ENCODE assay signal across 28 cellular contexts in genomic region chr1:246160905-246161304, GRCh38.
DNase-seq lines count a peak whose midpoint lies in the region; FAIRE-seq and TF ChIP-seq lines count a peak whose summit lies in the region.
"Had no signal": no experiment of that assay in that cellular context is flagged by ENCODE, and none has a peak within 500 bp of the region (broad histone marks: within the 10 kb centered on the region; RNA-seq: fewer than 3 reads in every experiment).

No MANE protein-coding gene starts in this region.

- H3K27ac ChIP-seq in trophoblast cell (ENCODE audit: low read depth, low read length) = no peak overlapping the region
- H3K27ac ChIP-seq: 22Rv1, brain microvascular endothelial cell, SJSA1 had no signal

- peak overlapping the region; percentile 26 for H2AK5ac ChIP-seq in trophoblast cell (ENCODE audit: low read length)

- no peaks in the 10 kb centered on the region for H3K27me3 ChIP-seq in trophoblast cell (ENCODE audit: insufficient read depth, low read length)
- H3K27me3 ChIP-seq: brain microvascular endothelial cell, SJSA1 had no signal

- H3K36me3 Mint-ChIP-seq in glutamatergic neuron (ENCODE audit: unreplicated experiment) = no peaks in the 10 kb centered on the region
- H3K36me3 Mint-ChIP-seq: type B pancreatic cell had no signal

- no peaks in the 10 kb centered on the region for H3K9me3 ChIP-seq in trophoblast cell (ENCODE audit: insufficient read depth, low read depth, low read length)
- H3K9me3 ChIP-seq: mucosa of descending colon, SJSA1 had no signal

- H3K4me3 Mint-ChIP-seq in glutamatergic neuron (ENCODE audit: unreplicated experiment) = no peak overlapping the region
- H3K4me3 Mint-ChIP-seq: immature natural killer cell; neural crest cell; T-helper 1 cell treated with Interleukin-12 subunit alpha and Interleukin-12 subunit beta and Interleukin-4 antibody, amounts not matched to agents 30 μg/mL and 1 μg/mL, for 36 hours; type B pancreatic cell had no signal

- H3K4me1 Mint-ChIP-seq in glutamatergic neuron (ENCODE audit: low read depth, unreplicated experiment) = peaks cover 17% of the 10 kb centered on the region
- H3K4me1 Mint-ChIP-seq: immature natural killer cell had no signal

- H3K18ac ChIP-seq in trophoblast cell (ENCODE audit: low read length) = no peak overlapping the region

- no peak for TF ChIP-seq CTCF in glutamatergic neuron (IDR thresholded peaks at IDR 0.05; ENCODE audit: partially characterized antibody, unreplicated experiment)
- TF ChIP-seq CTCF in GM10248 (IDR thresholded peaks at IDR 0.05; ENCODE audit: control extremely low read depth, extremely low read depth, low read depth, missing control alignments) = no peak

- no peak overlapping the region for H3K23ac ChIP-seq in trophoblast cell (ENCODE audit: low read length)

- FAIRE-seq in GM19239 (lab: Jason Lieb, UNC) = no peak
- FAIRE-seq: colon, GM18507, RCC 7860 had no signal

- H3K4me3 ChIP-seq in trophoblast cell (ENCODE audit: low read depth, low read length) = no peak overlapping the region
- H3K4me3 ChIP-seq: mucosa of descending colon, SJSA1, smooth muscle cell had no signal

- H3K14ac ChIP-seq in trophoblast cell (ENCODE audit: low read length) = no peak overlapping the region

- peak in 2 of 3 experiments; percentile 41 to 84 for DNase-seq in NCI-H1417 (lab: John Stamatoyannopoulos, UW)
- DNase-seq in NCI-H1417 treated with DMSO at 0.1 percent for 48 hours (lab: John Stamatoyannopoulos, UW) = no peak
- DNase-seq in NCI-H2029 treated with DMSO at 0.1 percent for 48 hours (lab: John Stamatoyannopoulos, UW) = peak; percentile 74
- DNase-seq in NCI-H774 (lab: John Stamatoyannopoulos, UW) = peak; percentile 67
- DNase-seq in trophoblast cell = no peak
- DNase-seq in glutamatergic neuron = no peak
- DNase-seq in GM19239 (ENCODE audit: insufficient read length, low spot score) = no peak
- no peak for DNase-seq in GM10248 (ENCODE audit: extremely low spot score)
- DNase-seq: activated CD4-positive, alpha-beta T cell treated with anti-CD3 and anti-CD28 coated beads, Interleukin-2, amount 50 U/mL, for 48 hours; activated gamma-delta T cell treated with Interleukin-2 at 50 U/mL for 16 hours; activated T-cell treated with anti-CD3 and anti-CD28 coated beads for 4 hours; AML-193; immature natural killer cell; mucosa of descending colon; NCI-H1694 treated with DMSO at 0.1 percent for 48 hours; NK-92 treated with Interleukin-12 subunit alpha and Interleukin-12 subunit beta, amount 100 ng/mL, for 24 hours; stimulated activated CD4-positive, alpha-beta T cell treated with anti-CD3 and anti-CD28 coated beads, Interleukin-2, amount 100 ng/mL, for 48 hours; stimulated activated naive CD4-positive, alpha-beta T cell treated with Interleukin-2 at 50 U/mL for 16 hours had no signal

- H4K8ac ChIP-seq in trophoblast cell (ENCODE audit: low read depth, low read length) = no peak overlapping the region

- no peaks in the 10 kb centered on the region for H3K79me2 ChIP-seq in trophoblast cell (ENCODE audit: control insufficient read depth, insufficient read depth, low read length, poor library complexity)

- whole genome bisulfite sequencing in trophoblast cell (ENCODE audit: extremely low coverage, insufficient coverage, insufficient read length) = no CpG with 5 or more reads among the region's 10 CpGs

- no peak overlapping the region for H4K91ac ChIP-seq in trophoblast cell (ENCODE audit: low read depth, low read length)

- H3K79me1 ChIP-seq in trophoblast cell (ENCODE audit: low read length) = peaks cover 4% of the 10 kb centered on the region

- POLR2A ChIA-PET in GM10248 (lab: Yijun Ruan, JAX) = no interaction called here

- H2AFZ ChIP-seq in trophoblast cell (ENCODE audit: insufficient read depth, low read length, poor library complexity) = no peak overlapping the region

- CTCF ChIA-PET in GM10248 (lab: Yijun Ruan, JAX) = interaction anchor here (0.8 to 1.6 kb wide), 2 partner anchors 13 to 31 kb away, joined by 3 to 4 read pairs; no protein-coding TSS in a partner anchor

- H3K9ac ChIP-seq in trophoblast cell (ENCODE audit: low read length) = no peak overlapping the region

- H3K27ac Mint-ChIP-seq in glutamatergic neuron (ENCODE audit: unreplicated experiment) = no peak overlapping the region
- H3K27ac Mint-ChIP-seq: immature natural killer cell; T-helper 1 cell treated with Interleukin-12 subunit alpha and Interleukin-12 subunit beta and Interleukin-4 antibody, amounts not matched to agents 30 μg/mL and 1 μg/mL, for 36 hours; type B pancreatic cell had no signal

- H3K4ac ChIP-seq in trophoblast cell (ENCODE audit: low read depth, low read length) = no peak overlapping the region

- no peaks in the 10 kb centered on the region for H3K9me3 Mint-ChIP-seq in glutamatergic neuron (ENCODE audit: unreplicated experiment)
- H3K9me3 Mint-ChIP-seq: immature natural killer cell; neural crest cell; T-helper 1 cell treated with Interleukin-12 subunit alpha and Interleukin-12 subunit beta and Interleukin-4 antibody, amounts not matched to agents 30 μg/mL and 1 μg/mL, for 36 hours; type B pancreatic cell had no signal

- H3K4me1 ChIP-seq in trophoblast cell (ENCODE audit: control insufficient read depth in 1 of 2, insufficient read depth in 2 of 2, low read length in 2 of 2) = peaks cover 8 to 19% of the 10 kb centered on the region in 2 experiments
- H3K4me1 ChIP-seq: SJSA1 had no signal

- peaks cover 2% of the 10 kb centered on the region for H3K27me3 Mint-ChIP-seq in glutamatergic neuron (ENCODE audit: unreplicated experiment)
- H3K27me3 Mint-ChIP-seq: type B pancreatic cell had no signal

- H4K12ac ChIP-seq in trophoblast cell (ENCODE audit: low read depth, low read length) = no peak overlapping the region

- no peak overlapping the region for H2BK12ac ChIP-seq in trophoblast cell (ENCODE audit: low read length)

- no peak overlapping the region for H3K4me2 ChIP-seq in trophoblast cell (ENCODE audit: low read length)
- H3K4me2 ChIP-seq: smooth muscle cell had no signal

- no peak overlapping the region for H2BK120ac ChIP-seq in trophoblast cell (ENCODE audit: insufficient read depth, low read length, poor library complexity)

- no peak overlapping the region for H2BK5ac ChIP-seq in trophoblast cell (ENCODE audit: low read depth, low read length, poor library complexity)

- H3K36me3 ChIP-seq in trophoblast cell (ENCODE audit: control insufficient read depth in 1 of 2, insufficient read depth in 2 of 2, low read length in 2 of 2) = no peaks in the 10 kb centered on the region
- H3K36me3 ChIP-seq: brain microvascular endothelial cell, SJSA1 had no signal

Comparison
In these comparisons a context has a peak if more than half of its experiments do, and no peak if none do; other contexts are left out.
1. DNase-seq: peak in NCI-H1417 (2 of 3), NCI-H2029 treated with DMSO at 0.1 percent for 48 hours (single experiment) and NCI-H774 (single experiment); none in NCI-H1417 treated with DMSO at 0.1 percent for 48 hours (single experiment), trophoblast cell (0 of 2), glutamatergic neuron (single experiment), GM19239 (single experiment) and GM10248 (single experiment).